Comparison of ENCODE assay signal across 1 cellular context in the genomic region with DNA sequence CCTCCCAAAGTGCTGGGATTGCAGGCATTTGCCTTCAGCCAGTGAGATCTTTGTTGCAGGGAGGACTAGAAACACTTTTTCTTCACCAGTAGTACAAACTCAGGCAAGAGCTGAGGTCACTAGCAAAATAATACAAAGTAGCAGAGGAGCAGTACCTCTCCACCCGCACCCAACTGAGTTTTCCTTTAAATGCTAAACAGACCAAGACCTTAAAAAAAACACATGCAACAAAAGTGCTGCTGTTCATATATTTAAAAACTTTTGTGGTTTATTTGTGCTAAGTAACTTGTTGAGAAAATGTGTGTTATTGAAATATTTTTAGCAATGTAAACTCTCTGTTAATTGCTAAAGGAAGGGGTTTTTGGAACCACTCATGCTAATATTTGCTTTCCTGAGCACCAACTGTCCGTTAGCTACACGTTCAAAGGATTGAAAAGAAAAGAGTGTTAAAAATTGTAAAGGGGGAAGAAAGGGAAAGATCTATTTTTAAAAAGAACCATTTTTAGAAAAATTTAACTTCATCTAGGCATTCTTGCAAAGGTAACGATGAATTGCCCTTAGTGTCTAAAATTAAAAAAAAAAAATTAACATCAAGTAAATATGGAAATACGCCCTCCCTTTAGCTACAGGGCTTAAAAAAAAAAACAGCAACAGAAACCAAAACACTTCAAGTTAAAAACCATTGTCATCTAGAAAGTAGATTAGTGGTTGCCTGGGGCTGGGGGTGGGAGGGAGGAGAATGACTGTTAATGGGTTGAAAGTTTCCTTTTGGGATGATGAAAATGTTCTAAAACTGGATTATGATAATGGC.
TF ChIP-seq lines count a peak whose summit lies in the region.

No MANE protein-coding gene starts in this region.

TF ChIP-seq in GM12878, 131 proteins besides CTCF, POLR2A, EP300 and RAD21 (continued from another document):
- TF ChIP-seq, protein P1, sequence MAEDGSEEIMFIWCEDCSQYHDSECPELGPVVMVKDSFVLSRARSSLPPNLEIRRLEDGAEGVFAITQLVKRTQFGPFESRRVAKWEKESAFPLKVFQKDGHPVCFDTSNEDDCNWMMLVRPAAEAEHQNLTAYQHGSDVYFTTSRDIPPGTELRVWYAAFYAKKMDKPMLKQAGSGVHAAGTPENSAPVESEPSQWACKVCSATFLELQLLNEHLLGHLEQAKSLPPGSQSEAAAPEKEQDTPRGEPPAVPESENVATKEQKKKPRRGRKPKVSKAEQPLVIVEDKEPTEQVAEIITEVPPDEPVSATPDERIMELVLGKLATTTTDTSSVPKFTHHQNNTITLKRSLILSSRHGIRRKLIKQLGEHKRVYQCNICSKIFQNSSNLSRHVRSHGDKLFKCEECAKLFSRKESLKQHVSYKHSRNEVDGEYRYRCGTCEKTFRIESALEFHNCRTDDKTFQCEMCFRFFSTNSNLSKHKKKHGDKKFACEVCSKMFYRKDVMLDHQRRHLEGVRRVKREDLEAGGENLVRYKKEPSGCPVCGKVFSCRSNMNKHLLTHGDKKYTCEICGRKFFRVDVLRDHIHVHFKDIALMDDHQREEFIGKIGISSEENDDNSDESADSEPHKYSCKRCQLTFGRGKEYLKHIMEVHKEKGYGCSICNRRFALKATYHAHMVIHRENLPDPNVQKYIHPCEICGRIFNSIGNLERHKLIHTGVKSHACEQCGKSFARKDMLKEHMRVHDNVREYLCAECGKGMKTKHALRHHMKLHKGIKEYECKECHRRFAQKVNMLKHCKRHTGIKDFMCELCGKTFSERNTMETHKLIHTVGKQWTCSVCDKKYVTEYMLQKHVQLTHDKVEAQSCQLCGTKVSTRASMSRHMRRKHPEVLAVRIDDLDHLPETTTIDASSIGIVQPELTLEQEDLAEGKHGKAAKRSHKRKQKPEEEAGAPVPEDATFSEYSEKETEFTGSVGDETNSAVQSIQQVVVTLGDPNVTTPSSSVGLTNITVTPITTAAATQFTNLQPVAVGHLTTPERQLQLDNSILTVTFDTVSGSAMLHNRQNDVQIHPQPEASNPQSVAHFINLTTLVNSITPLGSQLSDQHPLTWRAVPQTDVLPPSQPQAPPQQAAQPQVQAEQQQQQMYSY (CRISPR knock-in tag; IDR thresholded peaks at IDR 0.05), result no peak
- TF ChIP-seq CBX5 (IDR thresholded peaks at IDR 0.05; ENCODE audit: low read depth) (no peak), SREBF1 (IDR thresholded peaks at IDR 0.05; ENCODE audit: low read length) (no peak), SUPT20H (IDR thresholded peaks at IDR 0.05; ENCODE audit: borderline replicate concordance, control insufficient read depth, low read depth, low read length) (no peak), KDM1A (IDR thresholded peaks at IDR 0.05; ENCODE audit: borderline replicate concordance) (no peak), PML (IDR thresholded peaks at IDR 0.05; ENCODE audit: low read length) (peak; percentile 54), GATAD2B (conservative IDR thresholded peaks at IDR 0.05; ENCODE audit: low read depth) (no peak), SPI1 (IDR thresholded peaks at IDR 0.05; ENCODE audit: borderline replicate concordance, insufficient read depth, low read depth, low read length) (no peak), BMI1 (IDR thresholded peaks at IDR 0.05; ENCODE audit: borderline replicate concordance) (no peak)
- TF ChIP-seq, protein P2, sequence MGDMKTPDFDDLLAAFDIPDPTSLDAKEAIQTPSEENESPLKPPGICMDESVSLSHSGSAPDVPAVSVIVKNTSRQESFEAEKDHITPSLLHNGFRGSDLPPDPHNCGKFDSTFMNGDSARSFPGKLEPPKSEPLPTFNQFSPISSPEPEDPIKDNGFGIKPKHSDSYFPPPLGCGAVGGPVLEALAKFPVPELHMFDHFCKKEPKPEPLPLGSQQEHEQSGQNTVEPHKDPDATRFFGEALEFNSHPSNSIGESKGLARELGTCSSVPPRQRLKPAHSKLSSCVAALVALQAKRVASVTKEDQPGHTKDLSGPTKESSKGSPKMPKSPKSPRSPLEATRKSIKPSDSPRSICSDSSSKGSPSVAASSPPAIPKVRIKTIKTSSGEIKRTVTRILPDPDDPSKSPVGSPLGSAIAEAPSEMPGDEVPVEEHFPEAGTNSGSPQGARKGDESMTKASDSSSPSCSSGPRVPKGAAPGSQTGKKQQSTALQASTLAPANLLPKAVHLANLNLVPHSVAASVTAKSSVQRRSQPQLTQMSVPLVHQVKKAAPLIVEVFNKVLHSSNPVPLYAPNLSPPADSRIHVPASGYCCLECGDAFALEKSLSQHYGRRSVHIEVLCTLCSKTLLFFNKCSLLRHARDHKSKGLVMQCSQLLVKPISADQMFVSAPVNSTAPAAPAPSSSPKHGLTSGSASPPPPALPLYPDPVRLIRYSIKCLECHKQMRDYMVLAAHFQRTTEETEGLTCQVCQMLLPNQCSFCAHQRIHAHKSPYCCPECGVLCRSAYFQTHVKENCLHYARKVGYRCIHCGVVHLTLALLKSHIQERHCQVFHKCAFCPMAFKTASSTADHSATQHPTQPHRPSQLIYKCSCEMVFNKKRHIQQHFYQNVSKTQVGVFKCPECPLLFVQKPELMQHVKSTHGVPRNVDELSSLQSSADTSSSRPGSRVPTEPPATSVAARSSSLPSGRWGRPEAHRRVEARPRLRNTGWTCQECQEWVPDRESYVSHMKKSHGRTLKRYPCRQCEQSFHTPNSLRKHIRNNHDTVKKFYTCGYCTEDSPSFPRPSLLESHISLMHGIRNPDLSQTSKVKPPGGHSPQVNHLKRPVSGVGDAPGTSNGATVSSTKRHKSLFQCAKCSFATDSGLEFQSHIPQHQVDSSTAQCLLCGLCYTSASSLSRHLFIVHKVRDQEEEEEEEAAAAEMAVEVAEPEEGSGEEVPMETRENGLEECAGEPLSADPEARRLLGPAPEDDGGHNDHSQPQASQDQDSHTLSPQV (IDR thresholded peaks at IDR 0.05), result no peak
- TF ChIP-seq, protein P3, sequence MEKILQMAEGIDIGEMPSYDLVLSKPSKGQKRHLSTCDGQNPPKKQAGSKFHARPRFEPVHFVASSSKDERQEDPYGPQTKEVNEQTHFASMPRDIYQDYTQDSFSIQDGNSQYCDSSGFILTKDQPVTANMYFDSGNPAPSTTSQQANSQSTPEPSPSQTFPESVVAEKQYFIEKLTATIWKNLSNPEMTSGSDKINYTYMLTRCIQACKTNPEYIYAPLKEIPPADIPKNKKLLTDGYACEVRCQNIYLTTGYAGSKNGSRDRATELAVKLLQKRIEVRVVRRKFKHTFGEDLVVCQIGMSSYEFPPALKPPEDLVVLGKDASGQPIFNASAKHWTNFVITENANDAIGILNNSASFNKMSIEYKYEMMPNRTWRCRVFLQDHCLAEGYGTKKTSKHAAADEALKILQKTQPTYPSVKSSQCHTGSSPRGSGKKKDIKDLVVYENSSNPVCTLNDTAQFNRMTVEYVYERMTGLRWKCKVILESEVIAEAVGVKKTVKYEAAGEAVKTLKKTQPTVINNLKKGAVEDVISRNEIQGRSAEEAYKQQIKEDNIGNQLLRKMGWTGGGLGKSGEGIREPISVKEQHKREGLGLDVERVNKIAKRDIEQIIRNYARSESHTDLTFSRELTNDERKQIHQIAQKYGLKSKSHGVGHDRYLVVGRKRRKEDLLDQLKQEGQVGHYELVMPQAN (conservative IDR thresholded peaks at IDR 0.05), result no peak
